In genomic region chr10:17026686-17027485, GRCh38 we compare ENCODE assay signal across 8 cellular contexts.
DNase-seq lines count a peak whose midpoint lies in the region; ATAC-seq and TF ChIP-seq lines count a peak whose summit lies in the region.

No MANE protein-coding gene starts in this region.

- H3K9me3 ChIP-seq in esophagus (ENCODE audit: control insufficient read depth in 2 of 2, insufficient read depth in 1 of 2, low read depth in 1 of 2, low read length in 1 of 2) = no peaks in the 10 kb centered on the region

- peaks cover 3% of the 10 kb centered on the region for H3K9me3 Mint-ChIP-seq in activated CD4-positive, alpha-beta T cell treated with anti-CD3 and anti-CD28 coated beads, Interleukin-2, amount 10 ng/mL, durations not matched to agents 7 days and 5 days
- H3K9me3 Mint-ChIP-seq in Calu3 (ENCODE audit: low read depth, unreplicated experiment) = no peaks in the 10 kb centered on the region

- H3K4me1 Mint-ChIP-seq in activated CD4-positive, alpha-beta T cell treated with anti-CD3 and anti-CD28 coated beads, Interleukin-2, amount 10 ng/mL, durations not matched to agents 7 days and 5 days = peaks cover 88% of the 10 kb centered on the region
- H3K4me1 Mint-ChIP-seq in Calu3 (ENCODE audit: low read depth, unreplicated experiment) = peaks cover 13% of the 10 kb centered on the region

- H3K4me3 Mint-ChIP-seq in activated CD4-positive, alpha-beta T cell treated with anti-CD3 and anti-CD28 coated beads, Interleukin-2, amount 10 ng/mL, durations not matched to agents 7 days and 5 days = peak overlapping the region; percentile 43
- H3K4me3 Mint-ChIP-seq in Calu3 (ENCODE audit: low read depth, unreplicated experiment) = no peak overlapping the region

- H3K36me3 Mint-ChIP-seq in activated CD4-positive, alpha-beta T cell treated with anti-CD3 and anti-CD28 coated beads, Interleukin-2, amount 10 ng/mL, durations not matched to agents 7 days and 5 days (ENCODE audit: low read depth) = peaks cover 7% of the 10 kb centered on the region
- H3K36me3 Mint-ChIP-seq in Calu3 (ENCODE audit: insufficient read depth, unreplicated experiment) = no peaks in the 10 kb centered on the region

- no peaks in the 10 kb centered on the region for H3K27me3 ChIP-seq in esophagus (ENCODE audit: control insufficient read depth in 1 of 2, insufficient read depth in 2 of 2, low read length in 2 of 2)

- peak; percentile 83 for DNase-seq in activated CD4-positive, alpha-beta T cell treated with anti-CD3 and anti-CD28 coated beads, Interleukin-2, amount 10 ng/mL, durations not matched to agents 7 days and 5 days
- peak; percentile 14 to 35 for DNase-seq in stimulated activated CD8-positive, alpha-beta memory T cell treated with anti-CD3 and anti-CD28 coated beads, Interleukin-4, amount 100 ng/mL, for 1 hour (ENCODE audit: low read depth in 2 of 2, low spot score in 1 of 2)
- no peak for DNase-seq in Calu3
- DNase-seq in anterior cingulate cortex (lab: John Stamatoyannopoulos, UW) = no peak
- DNase-seq in NCI-H1417 (lab: John Stamatoyannopoulos, UW) = no peak

- ATAC-seq in GM18502 (IDR thresholded peaks at IDR 0.05; ENCODE audit: poor library complexity, unreplicated experiment) = peak; percentile 59
- peak; percentile 47 for ATAC-seq in HG03060 (IDR thresholded peaks at IDR 0.05; ENCODE audit: low read depth, unreplicated experiment)

- no peak overlapping the region for H3K4me3 ChIP-seq in esophagus (ENCODE audit: low read depth in 1 of 2, low read length in 2 of 2)

- no peaks in the 10 kb centered on the region for H3K36me3 ChIP-seq in esophagus (ENCODE audit: control insufficient read depth in 2 of 2, insufficient read depth in 2 of 2, low read length in 1 of 2)

- BruUV-seq in Calu3 (replicated peaks; lab: Mats Ljungman, UMichigan) = no TSS peak

- 78 to 80% methylated on average over 6 of the region's 6 CpGs for WGBS in esophagus, 2 donors

- CTCF ChIA-PET in activated CD4-positive, alpha-beta T cell treated with anti-CD3 and anti-CD28 coated beads, Interleukin-2, amount 10 ng/mL, durations not matched to agents 7 days and 5 days (lab: Charles Lee) = interaction anchor here (0.6 kb wide), 1 partner anchor 632 kb away, joined by 4 read pairs; no protein-coding TSS in a partner anchor
- CTCF ChIA-PET in Calu3 (lab: Charles Lee) = no interaction called here

- peak overlapping the region; percentile 17 to 36 for H3K27ac ChIP-seq in esophagus (ENCODE audit: low read depth in 2 of 2, low read length in 1 of 2)

- H3K27ac Mint-ChIP-seq in activated CD4-positive, alpha-beta T cell treated with anti-CD3 and anti-CD28 coated beads, Interleukin-2, amount 10 ng/mL, durations not matched to agents 7 days and 5 days = peak overlapping the region; percentile 88
- no peak overlapping the region for H3K27ac Mint-ChIP-seq in Calu3 (ENCODE audit: unreplicated experiment)

- H3K27me3 Mint-ChIP-seq in activated CD4-positive, alpha-beta T cell treated with anti-CD3 and anti-CD28 coated beads, Interleukin-2, amount 10 ng/mL, durations not matched to agents 7 days and 5 days = no peaks in the 10 kb centered on the region
- no peaks in the 10 kb centered on the region for H3K27me3 Mint-ChIP-seq in Calu3 (ENCODE audit: unreplicated experiment)

- intact Hi-C loops in Calu3 (cut with micrococcal nuclease; ENCODE audit: unreplicated experiment) = no loop called here

- POLR2A ChIA-PET in activated CD4-positive, alpha-beta T cell treated with anti-CD3 and anti-CD28 coated beads, Interleukin-2, amount 10 ng/mL, durations not matched to agents 7 days and 5 days (lab: Charles Lee) = no interaction called here

- no peak for TF ChIP-seq CTCF in Calu3 (IDR thresholded peaks at IDR 0.05; ENCODE audit: unreplicated experiment)

- no peaks in the 10 kb centered on the region for H3K4me1 ChIP-seq in esophagus (ENCODE audit: control insufficient read depth in 2 of 2, insufficient read depth in 2 of 2, low read length in 1 of 2)

Comparison
In these comparisons a context has a peak if more than half of its experiments do, and no peak if none do; other contexts are left out.
1. DNase-seq: peak in activated CD4-positive, alpha-beta T cell treated with anti-CD3 and anti-CD28 coated beads, Interleukin-2, amount 10 ng/mL, durations not matched to agents 7 days and 5 days (single experiment) and stimulated activated CD8-positive, alpha-beta memory T cell treated with anti-CD3 and anti-CD28 coated beads, Interleukin-4, amount 100 ng/mL, for 1 hour (2 of 2); none in Calu3 (single experiment), anterior cingulate cortex (0 of 58) and NCI-H1417 (0 of 3).